ENCODE assay signal across 8 cellular contexts in the genomic region with DNA sequence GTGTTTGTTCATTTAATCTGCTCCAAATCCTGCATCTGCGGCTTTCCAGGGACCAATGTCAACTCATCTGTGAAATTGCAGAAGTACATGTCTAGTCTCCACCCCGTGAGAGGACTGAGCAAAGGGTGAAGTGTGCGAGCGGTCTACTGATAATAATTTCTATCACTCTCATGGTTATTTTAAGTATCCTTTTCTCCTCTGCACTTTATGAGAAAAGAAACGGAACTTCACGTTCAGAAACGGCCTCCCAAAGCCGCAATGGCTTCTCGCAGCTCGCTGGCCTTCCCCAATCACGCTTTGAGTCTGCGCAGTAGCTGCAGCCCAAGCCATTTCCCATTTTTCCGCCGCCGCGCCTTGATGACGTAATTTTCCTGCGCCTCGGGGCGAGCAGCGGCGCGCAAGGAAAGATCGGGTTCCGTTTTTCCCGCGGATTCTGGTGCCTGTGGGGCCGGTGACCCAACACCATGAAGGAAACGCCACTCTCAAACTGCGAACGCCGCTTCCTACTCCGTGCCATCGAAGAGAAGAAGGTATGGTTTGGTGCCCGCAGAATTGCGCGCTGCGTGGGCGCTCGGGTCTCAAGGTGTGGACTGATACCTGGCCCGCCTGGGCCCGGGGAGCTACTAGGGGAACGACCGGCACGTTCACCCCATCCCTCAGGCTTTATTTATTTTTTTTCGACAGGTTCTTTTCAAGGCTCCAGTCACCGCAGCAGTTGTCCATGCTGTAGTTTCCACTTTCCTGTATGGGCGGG. TPM values are rescaled to one million over a fixed set of nuclear protein-coding genes. Genes with fewer than 3 reads are reported as not detected.
DNase-seq lines count a peak whose midpoint lies in the region; ATAC-seq and TF ChIP-seq lines count a peak whose summit lies in the region.

A gene with protein sequence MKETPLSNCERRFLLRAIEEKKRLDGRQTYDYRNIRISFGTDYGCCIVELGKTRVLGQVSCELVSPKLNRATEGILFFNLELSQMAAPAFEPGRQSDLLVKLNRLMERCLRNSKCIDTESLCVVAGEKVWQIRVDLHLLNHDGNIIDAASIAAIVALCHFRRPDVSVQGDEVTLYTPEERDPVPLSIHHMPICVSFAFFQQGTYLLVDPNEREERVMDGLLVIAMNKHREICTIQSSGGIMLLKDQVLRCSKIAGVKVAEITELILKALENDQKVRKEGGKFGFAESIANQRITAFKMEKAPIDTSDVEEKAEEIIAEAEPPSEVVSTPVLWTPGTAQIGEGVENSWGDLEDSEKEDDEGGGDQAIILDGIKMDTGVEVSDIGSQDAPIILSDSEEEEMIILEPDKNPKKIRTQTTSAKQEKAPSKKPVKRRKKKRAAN (plus strand): TSS at position 363 of the 754 bp plus-strand sequence. CDS start 102 bp downstream, at position 465.

- H3K27ac Mint-ChIP-seq in WTC11, result peak within 1 kb of the TSS; percentile 97
- H3K27ac Mint-ChIP-seq in immature natural killer cell, result peak within 1 kb of the TSS; percentile 97 to 99 (median 98)

- TF ChIP-seq CTCF in AG04449 (IDR thresholded peaks at IDR 0.05; ENCODE audit: insufficient read depth, low read length, missing control alignments) (no peak), WTC11 (IDR thresholded peaks at IDR 0.05) (no peak), cardiac fibroblast (IDR thresholded peaks at IDR 0.05; ENCODE audit: low read depth, low read length) (no peak)

- H3K4me3 Mint-ChIP-seq in WTC11, result peak within 1 kb of the TSS; percentile 81
- H3K4me3 Mint-ChIP-seq in immature natural killer cell, result peak within 1 kb of the TSS; percentile 94 to 98 (median 97)

- H3K9me3 Mint-ChIP-seq in WTC11, result no peaks in the 10 kb centered on the region
- no peaks in the 10 kb centered on the region for H3K9me3 Mint-ChIP-seq in immature natural killer cell

- H3K36me3 Mint-ChIP-seq in WTC11 (peaks cover 25% of the 10 kb centered on the region), immature natural killer cell (peaks cover 4 to 9% (median 8%) of the 10 kb centered on the region in 3 donors)

- ATAC-seq in GM18907 (IDR thresholded peaks at IDR 0.05; ENCODE audit: unreplicated experiment) (peak; percentile 85), HG03159 (IDR thresholded peaks at IDR 0.05; ENCODE audit: unreplicated experiment) (peak; percentile 76), WTC11 (peak; percentile 75)

- peaks cover 19% of the 10 kb centered on the region for H3K4me1 Mint-ChIP-seq in WTC11
- H3K4me1 Mint-ChIP-seq in immature natural killer cell, result peaks cover 27 to 42% of the 10 kb centered on the region in 2 donors

- peak within 1 kb of the TSS; percentile 97 for H3K4me3 ChIP-seq in AG04449 (ENCODE audit: low read depth, low read length)
- H3K4me3 ChIP-seq in cardiac fibroblast (replicated peaks in 1 of 2; ENCODE audit: low read depth in 2 of 2, low read length in 2 of 2), result peak within 1 kb of the TSS; percentile 91 to 94

- H3K27me3 Mint-ChIP-seq in WTC11 (ENCODE audit: low read depth) (no peaks in the 10 kb centered on the region), immature natural killer cell (ENCODE audit: low read depth in 3 of 3) (peaks cover 7 to 18% (median 12%) of the 10 kb centered on the region in 3 donors)

- CTCF ChIA-PET in AG04449 (lab: Yijun Ruan, JAX) (no interaction called here), WTC11 (lab: Charles Lee) (interaction anchor here (1.0 kb wide), 1 partner anchor 9 kb away, joined by 3 read pairs; no protein-coding TSS in a partner anchor)

- DNase-seq in AG04449 (ENCODE audit: low read depth, low spot score) (no peak), NCI-H226 (peak; percentile 88), WTC11 (ENCODE audit: low spot score) (peak; percentile 94), cardiac fibroblast (ENCODE audit: low read depth in 2 of 2) (peak; percentile 97), immature natural killer cell (peak; percentile 92 to 94 (median 93)), smooth muscle cell of the brain vasculature (ENCODE audit: low read depth, low spot score) (peak; percentile 88)

- POLR2A ChIA-PET in AG04449 (lab: Yijun Ruan, JAX), result interaction anchor here (1.0 to 1.2 kb wide), 2 partner anchors 11 to 23 kb away, joined by 3 to 6 read pairs; a partner anchor contains a TSS
- POLR2A ChIA-PET in WTC11 (lab: Charles Lee), result interaction anchor here (1.0 to 1.3 kb wide), 5 partner anchors 15 to 107 kb away, joined by 3 to 4 read pairs (median 3); a partner anchor contains a TSS

TF ChIP-seq in WTC11, 78 proteins besides CTCF, POLR2A, EP300 and RAD21 (continues in another document):
- no peak for TF ChIP-seq ESRRA (CRISPR knock-in tag; IDR thresholded peaks at IDR 0.05; ENCODE audit: borderline replicate concordance)
- TF ChIP-seq SMAD3 (CRISPR knock-in tag; IDR thresholded peaks at IDR 0.05; ENCODE audit: borderline replicate concordance), result peak; percentile 31; the same call in 1 of the 2 replicates
- no peak for TF ChIP-seq TP53 (CRISPR knock-in tag; IDR thresholded peaks at IDR 0.05)
- TF ChIP-seq CREM (CRISPR knock-in tag; IDR thresholded peaks at IDR 0.05), result peak; percentile 100
- TF ChIP-seq, protein P1, sequence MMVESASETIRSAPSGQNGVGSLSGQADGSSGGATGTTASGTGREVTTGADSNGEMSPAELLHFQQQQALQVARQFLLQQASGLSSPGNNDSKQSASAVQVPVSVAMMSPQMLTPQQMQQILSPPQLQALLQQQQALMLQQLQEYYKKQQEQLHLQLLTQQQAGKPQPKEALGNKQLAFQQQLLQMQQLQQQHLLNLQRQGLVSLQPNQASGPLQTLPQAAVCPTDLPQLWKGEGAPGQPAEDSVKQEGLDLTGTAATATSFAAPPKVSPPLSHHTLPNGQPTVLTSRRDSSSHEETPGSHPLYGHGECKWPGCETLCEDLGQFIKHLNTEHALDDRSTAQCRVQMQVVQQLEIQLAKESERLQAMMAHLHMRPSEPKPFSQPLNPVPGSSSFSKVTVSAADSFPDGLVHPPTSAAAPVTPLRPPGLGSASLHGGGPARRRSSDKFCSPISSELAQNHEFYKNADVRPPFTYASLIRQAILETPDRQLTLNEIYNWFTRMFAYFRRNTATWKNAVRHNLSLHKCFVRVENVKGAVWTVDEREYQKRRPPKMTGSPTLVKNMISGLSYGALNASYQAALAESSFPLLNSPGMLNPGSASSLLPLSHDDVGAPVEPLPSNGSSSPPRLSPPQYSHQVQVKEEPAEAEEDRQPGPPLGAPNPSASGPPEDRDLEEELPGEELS (CRISPR knock-in tag; IDR thresholded peaks at IDR 0.05), result peak; percentile 61
- no peak for TF ChIP-seq ZNF671 (CRISPR knock-in tag; IDR thresholded peaks at IDR 0.05)
- TF ChIP-seq GABPB1 (CRISPR knock-in tag; IDR thresholded peaks at IDR 0.05), result peak; percentile 61
- peak; percentile 61; the same call in 1 of the 2 replicates for TF ChIP-seq SP1 (CRISPR knock-in tag; conservative IDR thresholded peaks at IDR 0.05)
- TF ChIP-seq, protein P2, sequence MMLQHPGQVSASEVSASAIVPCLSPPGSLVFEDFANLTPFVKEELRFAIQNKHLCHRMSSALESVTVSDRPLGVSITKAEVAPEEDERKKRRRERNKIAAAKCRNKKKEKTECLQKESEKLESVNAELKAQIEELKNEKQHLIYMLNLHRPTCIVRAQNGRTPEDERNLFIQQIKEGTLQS (CRISPR knock-in tag; conservative IDR thresholded peaks at IDR 0.05), result no peak
- no peak for TF ChIP-seq NFE2L1 (CRISPR knock-in tag; IDR thresholded peaks at IDR 0.05)
- TF ChIP-seq, protein P3, sequence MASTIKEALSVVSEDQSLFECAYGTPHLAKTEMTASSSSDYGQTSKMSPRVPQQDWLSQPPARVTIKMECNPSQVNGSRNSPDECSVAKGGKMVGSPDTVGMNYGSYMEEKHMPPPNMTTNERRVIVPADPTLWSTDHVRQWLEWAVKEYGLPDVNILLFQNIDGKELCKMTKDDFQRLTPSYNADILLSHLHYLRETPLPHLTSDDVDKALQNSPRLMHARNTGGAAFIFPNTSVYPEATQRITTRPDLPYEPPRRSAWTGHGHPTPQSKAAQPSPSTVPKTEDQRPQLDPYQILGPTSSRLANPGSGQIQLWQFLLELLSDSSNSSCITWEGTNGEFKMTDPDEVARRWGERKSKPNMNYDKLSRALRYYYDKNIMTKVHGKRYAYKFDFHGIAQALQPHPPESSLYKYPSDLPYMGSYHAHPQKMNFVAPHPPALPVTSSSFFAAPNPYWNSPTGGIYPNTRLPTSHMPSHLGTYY (CRISPR knock-in tag; IDR thresholded peaks at IDR 0.05), result no peak
- TF ChIP-seq, protein P4, sequence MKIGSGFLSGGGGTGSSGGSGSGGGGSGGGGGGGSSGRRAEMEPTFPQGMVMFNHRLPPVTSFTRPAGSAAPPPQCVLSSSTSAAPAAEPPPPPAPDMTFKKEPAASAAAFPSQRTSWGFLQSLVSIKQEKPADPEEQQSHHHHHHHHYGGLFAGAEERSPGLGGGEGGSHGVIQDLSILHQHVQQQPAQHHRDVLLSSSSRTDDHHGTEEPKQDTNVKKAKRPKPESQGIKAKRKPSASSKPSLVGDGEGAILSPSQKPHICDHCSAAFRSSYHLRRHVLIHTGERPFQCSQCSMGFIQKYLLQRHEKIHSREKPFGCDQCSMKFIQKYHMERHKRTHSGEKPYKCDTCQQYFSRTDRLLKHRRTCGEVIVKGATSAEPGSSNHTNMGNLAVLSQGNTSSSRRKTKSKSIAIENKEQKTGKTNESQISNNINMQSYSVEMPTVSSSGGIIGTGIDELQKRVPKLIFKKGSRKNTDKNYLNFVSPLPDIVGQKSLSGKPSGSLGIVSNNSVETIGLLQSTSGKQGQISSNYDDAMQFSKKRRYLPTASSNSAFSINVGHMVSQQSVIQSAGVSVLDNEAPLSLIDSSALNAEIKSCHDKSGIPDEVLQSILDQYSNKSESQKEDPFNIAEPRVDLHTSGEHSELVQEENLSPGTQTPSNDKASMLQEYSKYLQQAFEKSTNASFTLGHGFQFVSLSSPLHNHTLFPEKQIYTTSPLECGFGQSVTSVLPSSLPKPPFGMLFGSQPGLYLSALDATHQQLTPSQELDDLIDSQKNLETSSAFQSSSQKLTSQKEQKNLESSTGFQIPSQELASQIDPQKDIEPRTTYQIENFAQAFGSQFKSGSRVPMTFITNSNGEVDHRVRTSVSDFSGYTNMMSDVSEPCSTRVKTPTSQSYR (CRISPR knock-in tag; IDR thresholded peaks at IDR 0.05), result 0 out of 2 replicates have a peak, but pooled peaks have one; percentile 28
- peak; percentile 89 for TF ChIP-seq CREB1 (CRISPR knock-in tag; IDR thresholded peaks at IDR 0.05)

RNA-seq across cellular contexts. Expression of the gene that starts here (rescaled TPM):
- 37.1 to 50.0 TPM (median 39.1 TPM) in 3 replicates for total RNA-seq in WTC11 (2021)
- polyA plus RNA-seq in immature natural killer cell, result 10 to 100 TPM; 26.1 to 39.3 (median 26.7) TPM
